Comparison of ENCODE assay signal across 9 cellular contexts in genomic region chr11:36450391-36450714, GRCh38. TPM values are rescaled to one million over a fixed set of nuclear protein-coding genes. Genes with fewer than 3 reads are reported as not detected.
DNase-seq lines count a peak whose midpoint lies in the region; ATAC-seq and TF ChIP-seq lines count a peak whose summit lies in the region.
"Had no signal": no experiment of that assay in that cellular context is flagged by ENCODE, and none has a peak within 500 bp of the region (broad histone marks: within the 10 kb centered on the region; RNA-seq: fewer than 3 reads in every experiment).

No MANE protein-coding gene starts in this region.

- peaks cover 2% of the 10 kb centered on the region for H3K27me3 Mint-ChIP-seq in activated CD4-positive, alpha-beta T cell treated with anti-CD3 and anti-CD28 coated beads, Interleukin-2, amount 10 ng/mL, durations not matched to agents 7 days and 5 days
- peaks cover 30% of the 10 kb centered on the region for H3K27me3 Mint-ChIP-seq in stimulated activated naive CD8-positive, alpha-beta T cell treated with anti-CD3 and anti-CD28 coated beads, Interleukin-15, amount 100 ng/mL, for 72 hours
- peaks cover 18% of the 10 kb centered on the region for H3K27me3 Mint-ChIP-seq in activated T-helper 2 cell treated with anti-CD3 and anti-CD28 coated beads, Interferon-gamma antibody, Interleukin-2, Interleukin-4, amounts not matched to agents 10 μg/mL and 5 μg/mL and 100 μg/mL, durations not matched to agents 14 hours and 24 hours and 36 hours (ENCODE audit: low read depth)

- H3K27ac Mint-ChIP-seq in activated CD4-positive, alpha-beta T cell treated with anti-CD3 and anti-CD28 coated beads, Interleukin-2, amount 10 ng/mL, durations not matched to agents 7 days and 5 days, result peak overlapping the region; percentile 71
- peak overlapping the region; percentile 24 to 43 for H3K27ac Mint-ChIP-seq in stimulated activated naive CD8-positive, alpha-beta T cell treated with anti-CD3 and anti-CD28 coated beads, Interleukin-15, amount 100 ng/mL, for 72 hours
- no peak overlapping the region for H3K27ac Mint-ChIP-seq in activated T-helper 2 cell treated with anti-CD3 and anti-CD28 coated beads, Interferon-gamma antibody, Interleukin-2, Interleukin-4, amounts not matched to agents 10 μg/mL and 5 μg/mL and 100 μg/mL, durations not matched to agents 14 hours and 24 hours and 36 hours

- CTCF ChIA-PET in activated CD4-positive, alpha-beta T cell treated with anti-CD3 and anti-CD28 coated beads, Interleukin-2, amount 10 ng/mL, durations not matched to agents 7 days and 5 days (lab: Charles Lee), result interaction anchor here (1.4 kb wide), 1 partner anchor 43 kb away, joined by 5 read pairs; no protein-coding TSS in a partner anchor

- no peaks in the 10 kb centered on the region for H3K27me3 ChIP-seq in colonic mucosa

- no peaks in the 10 kb centered on the region for H3K36me3 Mint-ChIP-seq in activated CD4-positive, alpha-beta T cell treated with anti-CD3 and anti-CD28 coated beads, Interleukin-2, amount 10 ng/mL, durations not matched to agents 7 days and 5 days (ENCODE audit: low read depth)
- H3K36me3 Mint-ChIP-seq in activated T-helper 2 cell treated with anti-CD3 and anti-CD28 coated beads, Interferon-gamma antibody, Interleukin-2, Interleukin-4, amounts not matched to agents 10 μg/mL and 5 μg/mL and 100 μg/mL, durations not matched to agents 14 hours and 24 hours and 36 hours (ENCODE audit: low read depth), result peaks cover 37% of the 10 kb centered on the region

- intact Hi-C loops in colonic mucosa (cut with DNase I), result loop anchor here (10.0 kb wide), 1 partner anchor 156 kb away; the partner anchor contains the start of gene PRR5L
- intact Hi-C loops in activated T-helper 2 cell treated with anti-CD3 and anti-CD28 coated beads, Interferon-gamma antibody, Interleukin-2, Interleukin-4, amounts not matched to agents 10 μg/mL and 5 μg/mL and 100 μg/mL, durations not matched to agents 14 hours and 24 hours and 36 hours (cut with micrococcal nuclease), result no loop called here

- no peak for DNase-seq in activated CD4-positive, alpha-beta T cell treated with anti-CD3 and anti-CD28 coated beads, Interleukin-2, amount 10 ng/mL, durations not matched to agents 7 days and 5 days
- no peak for DNase-seq in activated CD4-positive, alpha-beta T cell treated with anti-CD3 and anti-CD28 coated beads for 4 hours
- DNase-seq in colonic mucosa (no peak), HuH-7.5 (ENCODE audit: low spot score) (no peak)
- no peak for DNase-seq in stimulated activated naive CD8-positive, alpha-beta T cell treated with anti-CD3 and anti-CD28 coated beads, Interleukin-15, amount 100 ng/mL, for 72 hours
- DNase-seq in activated T-helper 2 cell treated with anti-CD3 and anti-CD28 coated beads, Interferon-gamma antibody, Interleukin-2, Interleukin-4, amounts not matched to agents 10 μg/mL and 5 μg/mL and 100 μg/mL, durations not matched to agents 14 hours and 24 hours and 36 hours (ENCODE audit: low spot score), result no peak
- DNase-seq: head of caudate nucleus had no signal

- H3K4me1 ChIP-seq in colonic mucosa, result peaks cover 16% of the 10 kb centered on the region

- no peak overlapping the region for H3K9ac ChIP-seq in colonic mucosa (ENCODE audit: low read depth in 2 of 2, low read length in 2 of 2)

- peak; percentile 24 for ATAC-seq in HG02973 (IDR thresholded peaks at IDR 0.05; ENCODE audit: unreplicated experiment)
- ATAC-seq in stimulated activated naive CD8-positive, alpha-beta T cell treated with anti-CD3 and anti-CD28 coated beads, Interleukin-15, amount 100 ng/mL, for 72 hours, result no peak
- no peak for ATAC-seq in HG03469 (IDR thresholded peaks at IDR 0.05; ENCODE audit: unreplicated experiment)

- peak overlapping the region; percentile 18 for H3K27ac ChIP-seq in colonic mucosa

- no peak overlapping the region for H3K4me3 ChIP-seq in colonic mucosa

- POLR2A ChIA-PET in activated CD4-positive, alpha-beta T cell treated with anti-CD3 and anti-CD28 coated beads, Interleukin-2, amount 10 ng/mL, durations not matched to agents 7 days and 5 days (lab: Charles Lee), result no interaction called here

- H3K4me1 Mint-ChIP-seq in activated CD4-positive, alpha-beta T cell treated with anti-CD3 and anti-CD28 coated beads, Interleukin-2, amount 10 ng/mL, durations not matched to agents 7 days and 5 days, result peaks cover 45% of the 10 kb centered on the region
- peaks cover 38% of the 10 kb centered on the region for H3K4me1 Mint-ChIP-seq in stimulated activated naive CD8-positive, alpha-beta T cell treated with anti-CD3 and anti-CD28 coated beads, Interleukin-15, amount 100 ng/mL, for 72 hours
- H3K4me1 Mint-ChIP-seq in activated T-helper 2 cell treated with anti-CD3 and anti-CD28 coated beads, Interferon-gamma antibody, Interleukin-2, Interleukin-4, amounts not matched to agents 10 μg/mL and 5 μg/mL and 100 μg/mL, durations not matched to agents 14 hours and 24 hours and 36 hours (ENCODE audit: low read depth), result peaks cover 48% of the 10 kb centered on the region

- H3K9me3 ChIP-seq in colonic mucosa, result no peaks in the 10 kb centered on the region

- H3K36me3 ChIP-seq in colonic mucosa, result no peaks in the 10 kb centered on the region

- H3K4me3 Mint-ChIP-seq in activated CD4-positive, alpha-beta T cell treated with anti-CD3 and anti-CD28 coated beads, Interleukin-2, amount 10 ng/mL, durations not matched to agents 7 days and 5 days, result peak overlapping the region; percentile 6
- peak overlapping the region; percentile 52 to 73 for H3K4me3 Mint-ChIP-seq in stimulated activated naive CD8-positive, alpha-beta T cell treated with anti-CD3 and anti-CD28 coated beads, Interleukin-15, amount 100 ng/mL, for 72 hours
- no peak overlapping the region for H3K4me3 Mint-ChIP-seq in activated T-helper 2 cell treated with anti-CD3 and anti-CD28 coated beads, Interferon-gamma antibody, Interleukin-2, Interleukin-4, amounts not matched to agents 10 μg/mL and 5 μg/mL and 100 μg/mL, durations not matched to agents 14 hours and 24 hours and 36 hours (ENCODE audit: low read depth)

- H3K9me3 Mint-ChIP-seq in activated CD4-positive, alpha-beta T cell treated with anti-CD3 and anti-CD28 coated beads, Interleukin-2, amount 10 ng/mL, durations not matched to agents 7 days and 5 days, result no peaks in the 10 kb centered on the region
- H3K9me3 Mint-ChIP-seq in stimulated activated naive CD8-positive, alpha-beta T cell treated with anti-CD3 and anti-CD28 coated beads, Interleukin-15, amount 100 ng/mL, for 72 hours, result no peaks in the 10 kb centered on the region
- no peaks in the 10 kb centered on the region for H3K9me3 Mint-ChIP-seq in activated T-helper 2 cell treated with anti-CD3 and anti-CD28 coated beads, Interferon-gamma antibody, Interleukin-2, Interleukin-4, amounts not matched to agents 10 μg/mL and 5 μg/mL and 100 μg/mL, durations not matched to agents 14 hours and 24 hours and 36 hours

- TF ChIP-seq CTCF in colonic mucosa (IDR thresholded peaks at IDR 0.05), result no peak

RNA-seq across cellular contexts. Expression of gene TRAF6, which starts 59.7 kb away (rescaled TPM):
- 10 to 100 TPM; 13.5 to 15.0 TPM for total RNA-seq in activated CD4-positive, alpha-beta T cell treated with anti-CD3 and anti-CD28 coated beads, Interleukin-2, amount 10 ng/mL, durations not matched to agents 7 days and 5 days
- 10 to 100 TPM in 1 of 2 donors, 1 to 10 TPM in 1; 9.5 to 18.3 TPM for total RNA-seq in colonic mucosa
- total RNA-seq in activated T-helper 2 cell treated with anti-CD3 and anti-CD28 coated beads, Interferon-gamma antibody, Interleukin-2, Interleukin-4, amounts not matched to agents 10 μg/mL and 5 μg/mL and 100 μg/mL, durations not matched to agents 14 hours and 24 hours and 36 hours, result 9.0 and 10.2 TPM in 2 replicates
